In genomic region chr1:227886993-227887696, GRCh38 we compare ENCODE assay signal across 8 cellular contexts.
DNase-seq lines count a peak whose midpoint lies in the region; ATAC-seq lines count a peak whose summit lies in the region.

No MANE protein-coding gene starts in this region.

- H3K27me3 Mint-ChIP-seq in activated T-cell treated with anti-CD3 and anti-CD28 coated beads, Interleukin-2, amount 50 U/mL, for 4 hours (ENCODE audit: low read depth) = no peaks in the 10 kb centered on the region

- H3K4me3 ChIP-seq in HUES48 (ENCODE audit: low read depth, low read length) = peak overlapping the region; percentile 57

- no peak for DNase-seq in activated T-cell treated with anti-CD3 and anti-CD28 coated beads, Interleukin-2, amount 50 U/mL, for 4 hours
- DNase-seq in Right ventricle myocardium superior = peak; percentile 87
- DNase-seq in posterior vena cava (ENCODE audit: low spot score) = peak; percentile 89
- no peak for DNase-seq in NCI-H1436 treated with DMSO at 0.1 percent for 48 hours (lab: John Stamatoyannopoulos, UW)

- intact Hi-C loops in Right ventricle myocardium superior (cut with DNase I) (no loop called here), posterior vena cava (cut with DNase I) (no loop called here)

- H3K27me3 ChIP-seq in HUES48 (ENCODE audit: control insufficient read depth, insufficient read depth, low read length) = no peaks in the 10 kb centered on the region

- H3K27ac ChIP-seq in HUES48 (ENCODE audit: low read depth, low read length) = no peak overlapping the region

- peak; percentile 20 to 35 for ATAC-seq in activated T-cell treated with anti-CD3 and anti-CD28 coated beads, Interleukin-2, amount 50 U/mL, for 4 hours
- peak; percentile 85 for ATAC-seq in Right ventricle myocardium superior (ENCODE audit: poor library complexity)
- ATAC-seq in HG03135 (IDR thresholded peaks at IDR 0.05; ENCODE audit: unreplicated experiment) = no peak
- ATAC-seq in GM19395 (IDR thresholded peaks at IDR 0.05; ENCODE audit: unreplicated experiment) = no peak
- no peak for ATAC-seq in GM18867 (IDR thresholded peaks at IDR 0.05; ENCODE audit: unreplicated experiment)

- no peak overlapping the region for H3K9ac ChIP-seq in HUES48 (ENCODE audit: low read depth, low read length)

- no peaks in the 10 kb centered on the region for H3K36me3 ChIP-seq in HUES48 (ENCODE audit: control insufficient read depth, insufficient read depth, low read length)

- no peak overlapping the region for H3K4me3 Mint-ChIP-seq in activated T-cell treated with anti-CD3 and anti-CD28 coated beads, Interleukin-2, amount 50 U/mL, for 4 hours

- no peaks in the 10 kb centered on the region for H3K36me3 Mint-ChIP-seq in activated T-cell treated with anti-CD3 and anti-CD28 coated beads, Interleukin-2, amount 50 U/mL, for 4 hours (ENCODE audit: insufficient read depth)

- H3K9me3 Mint-ChIP-seq in activated T-cell treated with anti-CD3 and anti-CD28 coated beads, Interleukin-2, amount 50 U/mL, for 4 hours = no peaks in the 10 kb centered on the region

- peaks cover 10% of the 10 kb centered on the region; the same call in 1 of the 2 replicates for H3K4me1 ChIP-seq in HUES48 (ENCODE audit: control insufficient read depth, insufficient read depth, low read length)

- no peaks in the 10 kb centered on the region for H3K9me3 ChIP-seq in HUES48 (ENCODE audit: control insufficient read depth, insufficient read depth, low read length)

- peaks cover 27% of the 10 kb centered on the region for H3K4me1 Mint-ChIP-seq in activated T-cell treated with anti-CD3 and anti-CD28 coated beads, Interleukin-2, amount 50 U/mL, for 4 hours (ENCODE audit: low read depth)

Comparison
In these comparisons a context has a peak if more than half of its experiments do, and no peak if none do; other contexts are left out.
1. ATAC-seq: peak in activated T-cell treated with anti-CD3 and anti-CD28 coated beads, Interleukin-2, amount 50 U/mL, for 4 hours (2 of 2) and Right ventricle myocardium superior (single experiment); none in HG03135 (single experiment), GM19395 (single experiment) and GM18867 (single experiment).
2. DNase-seq: peak in Right ventricle myocardium superior (single experiment) and posterior vena cava (single experiment); none in activated T-cell treated with anti-CD3 and anti-CD28 coated beads, Interleukin-2, amount 50 U/mL, for 4 hours (single experiment) and NCI-H1436 treated with DMSO at 0.1 percent for 48 hours (single experiment).